28 cellular contexts compared by ENCODE assay signal in the genomic region with DNA sequence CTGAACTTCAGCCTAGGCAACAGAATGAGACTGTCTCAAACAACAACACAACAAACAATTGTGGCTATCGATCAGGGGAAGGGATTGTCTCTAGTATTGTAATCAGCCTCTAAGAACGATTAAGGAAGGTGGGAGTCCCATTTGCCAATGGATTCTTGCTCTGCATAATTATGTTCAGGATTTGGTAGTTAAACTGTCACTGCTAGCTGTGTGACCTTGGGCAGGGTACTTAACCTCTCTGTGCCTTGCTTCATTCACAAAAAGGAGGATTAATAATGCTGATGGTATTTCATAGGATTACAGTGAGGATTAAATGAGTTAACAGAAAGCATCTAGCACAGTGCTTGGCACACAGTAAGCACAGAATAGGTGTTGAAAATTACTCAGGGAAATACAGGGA. TPM values are rescaled to one million over a fixed set of nuclear protein-coding genes. Genes with fewer than 3 reads are reported as not detected.
"Had no signal": no experiment of that assay in that cellular context is flagged by ENCODE, and none has a peak within 500 bp of the region (broad histone marks: within the 10 kb centered on the region; RNA-seq: fewer than 3 reads in every experiment).

No MANE protein-coding gene starts in this region.

- H3K4me3 Mint-ChIP-seq: dendritic cell treated with granulocyte-macrophage colony-stimulating factor and Interleukin-4, amounts not matched to agents 40 ng/mL and 50 ng/mL, for 4 days; endodermal cell; memory B cell; natural killer cell; stimulated activated naive B cell treated with anti-CD40 and anti-IgM and Interleukin-4, amounts not matched to agents 10 μg/mL and 1 μg/mL and 100 μg/mL, for 72 hours; stimulated activated naive CD8-positive, alpha-beta T cell treated with anti-CD3 and anti-CD28 coated beads, Interleukin-15, Interleukin-2, amounts not matched to agents 100 ng/mL and 50 ng/mL, for 24 hours had no signal

- H3K4me3 ChIP-seq: colonic mucosa, esophagus squamous epithelium, lung, ovary, psoas muscle, skin epidermis, thoracic aorta, tibial nerve, upper lobe of left lung, uterus had no signal

- H3K4me1 ChIP-seq: colonic mucosa, psoas muscle, uterus had no signal

- H3K27ac Mint-ChIP-seq: dendritic cell treated with granulocyte-macrophage colony-stimulating factor and Interleukin-4, amounts not matched to agents 40 ng/mL and 50 ng/mL, for 4 days; endodermal cell; memory B cell; natural killer cell; stimulated activated naive B cell treated with anti-CD40 and anti-IgM and Interleukin-4, amounts not matched to agents 10 μg/mL and 1 μg/mL and 100 μg/mL, for 72 hours; stimulated activated naive CD8-positive, alpha-beta T cell treated with anti-CD3 and anti-CD28 coated beads, Interleukin-15, Interleukin-2, amounts not matched to agents 100 ng/mL and 50 ng/mL, for 24 hours had no signal

- ATAC-seq: left lobe of liver, natural killer cell, psoas muscle, right cardiac atrium had no signal

- H3K27ac ChIP-seq: colonic mucosa, esophagus squamous epithelium, ovary, psoas muscle, skin epidermis, thoracic aorta, tibial nerve, upper lobe of left lung, uterus had no signal

- DNase-seq: colonic mucosa; effector CD8-positive, alpha-beta T cell; esophagus squamous epithelium; foreskin melanocyte; head of caudate nucleus; kidney; natural killer cell; occipital lobe; ovary; posterior cingulate gyrus; psoas muscle; right cardiac atrium; stimulated activated CD4-positive, alpha-beta T cell treated with anti-CD3 and anti-CD28 coated beads, Interleukin-15, amount 100 ng/mL, for 24 hours; stimulated activated CD4-positive, alpha-beta T cell treated with anti-CD3 and anti-CD28 coated beads, Interleukin-2, amount 100 ng/mL, for 48 hours; stimulated activated naive B cell treated with anti-CD40 and anti-IgM and Interleukin-4, amounts not matched to agents 10 μg/mL and 1 μg/mL and 100 μg/mL, for 72 hours; upper lobe of left lung; uterus had no signal

- H3K36me3 Mint-ChIP-seq: memory B cell; natural killer cell; stimulated activated naive B cell treated with anti-CD40 and anti-IgM and Interleukin-4, amounts not matched to agents 10 μg/mL and 1 μg/mL and 100 μg/mL, for 72 hours had no signal

- H3K36me3 ChIP-seq: colonic mucosa, esophagus squamous epithelium, ovary, thoracic aorta, tibial nerve, upper lobe of left lung, uterus had no signal

- H3K9me3 ChIP-seq: colonic mucosa, esophagus squamous epithelium, ovary, psoas muscle, thoracic aorta, tibial nerve, upper lobe of left lung, uterus had no signal

- H3K9me3 Mint-ChIP-seq: dendritic cell treated with granulocyte-macrophage colony-stimulating factor and Interleukin-4, amounts not matched to agents 40 ng/mL and 50 ng/mL, for 4 days; endodermal cell; memory B cell; natural killer cell; stimulated activated naive B cell treated with anti-CD40 and anti-IgM and Interleukin-4, amounts not matched to agents 10 μg/mL and 1 μg/mL and 100 μg/mL, for 72 hours; stimulated activated naive CD8-positive, alpha-beta T cell treated with anti-CD3 and anti-CD28 coated beads, Interleukin-15, Interleukin-2, amounts not matched to agents 100 ng/mL and 50 ng/mL, for 24 hours had no signal

- H3K27me3 ChIP-seq: ovary, uterus had no signal

RNA-seq across cellular contexts. Expression of a gene that starts 6.7 kb away (rescaled TPM):
- total RNA-seq: endothelial cell of umbilical vein, epithelial cell of proximal tubule, natural killer cell had no signal
